Comparison of ENCODE assay signal across 7 cellular contexts in the genomic region with DNA sequence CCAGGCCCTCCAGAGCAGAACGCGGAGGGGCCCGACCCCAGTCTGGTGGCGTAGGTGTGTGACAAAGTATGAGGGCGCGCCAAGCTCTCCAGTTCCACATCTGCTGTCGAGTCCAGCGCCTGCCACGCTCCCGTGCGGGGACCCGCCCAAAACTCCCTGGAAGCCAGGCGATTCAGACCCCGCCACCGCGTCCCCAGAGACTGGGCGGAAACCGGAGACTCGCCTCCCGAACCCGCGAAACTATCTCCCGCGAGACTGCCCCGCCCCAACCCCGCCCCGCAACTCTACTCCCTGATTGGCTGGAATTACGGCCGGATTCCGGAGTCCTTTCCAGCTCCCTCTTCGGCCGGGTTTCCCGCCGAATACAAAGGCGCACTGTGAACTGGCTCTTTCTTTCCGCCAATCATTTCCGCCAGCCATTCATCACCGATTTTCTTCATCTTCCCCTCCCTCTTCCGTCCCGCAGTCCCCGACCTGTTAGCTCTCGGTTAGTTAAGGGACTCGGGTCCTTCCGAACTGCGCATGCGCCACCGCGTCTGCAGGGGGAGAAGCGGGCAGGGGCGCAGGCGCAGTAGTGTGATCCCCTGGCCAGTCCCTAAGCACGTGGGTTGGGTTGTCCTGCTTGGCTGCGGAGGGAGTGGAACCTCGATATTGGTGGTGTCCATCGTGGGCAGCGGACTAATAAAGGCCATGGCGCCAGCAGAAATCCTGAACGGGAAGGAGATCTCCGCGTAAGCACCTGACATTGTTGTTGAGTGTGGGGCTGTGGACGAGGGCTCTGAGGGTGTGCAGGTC. TPM values are rescaled to one million over a fixed set of nuclear protein-coding genes. Genes with fewer than 3 reads are reported as not detected.
DNase-seq lines count a peak whose midpoint lies in the region; ATAC-seq and TF ChIP-seq lines count a peak whose summit lies in the region.

A gene (plus strand): TSS at position 616 of the 795 bp plus-strand sequence. CDS start 75 bp downstream, at position 691.

- H3K4me3 ChIP-seq in hepatocyte: peak within 1 kb of the TSS; percentile 46

- H3K9me2 ChIP-seq in hepatocyte (replicated peaks; ENCODE audit: insufficient read depth): no peaks in the 10 kb centered on the region

- H3K9me3 ChIP-seq in hepatocyte (ENCODE audit: low read depth): no peaks in the 10 kb centered on the region

- H3K27ac ChIP-seq in hepatocyte: peak within 1 kb of the TSS; percentile 80

- H4K20me1 ChIP-seq in hepatocyte (ENCODE audit: insufficient read depth, poor library complexity, severe bottlenecking): no peaks in the 10 kb centered on the region

- DNase-seq in NCI-H2081 (lab: John Stamatoyannopoulos, UW) (peak; percentile 98 to 99), T1000 (lab: John Stamatoyannopoulos, UW) (peak; percentile 96), astrocyte of the hippocampus (ENCODE audit: low read depth, low spot score) (peak; percentile 100), hepatocyte (ENCODE audit: low spot score) (peak; percentile 100), renal cortical epithelial cell (ENCODE audit: low read depth) (peak; percentile 99)

- 1% methylated on average over 51 of the region's 61 CpGs for WGBS in hepatocyte (ENCODE audit: low lambda C conversion rate, missing lambda C conversion rate)

- H3K79me2 ChIP-seq in hepatocyte: peaks cover 32% of the 10 kb centered on the region

- no peaks in the 10 kb centered on the region for H3K36me3 ChIP-seq in hepatocyte (replicated peaks; ENCODE audit: insufficient read depth, low read depth)

- ATAC-seq in GM18508 (IDR thresholded peaks at IDR 0.05; ENCODE audit: insufficient read depth, unreplicated experiment): peak; percentile 69
- peak; percentile 62 for ATAC-seq in HG03025 (IDR thresholded peaks at IDR 0.05; ENCODE audit: low FRiP score, unreplicated experiment)

- no peaks in the 10 kb centered on the region for H3K4me1 ChIP-seq in hepatocyte (ENCODE audit: insufficient read depth)

- H3K4me2 ChIP-seq in hepatocyte: peak within 1 kb of the TSS; percentile 90

- peak within 1 kb of the TSS; percentile 63 for H2AFZ ChIP-seq in hepatocyte

- no peaks in the 10 kb centered on the region for H3K27me3 ChIP-seq in hepatocyte

- TF ChIP-seq CTCF in hepatocyte (IDR thresholded peaks at IDR 0.05; ENCODE audit: poor library complexity): no peak

RNA-seq across cellular contexts. Expression of the gene that starts here (rescaled TPM):
- total RNA-seq in hepatocyte (19.5 and 29.5 TPM in 2 replicates), renal cortical epithelial cell (79.0 and 84.5 TPM in 2 replicates)
- 24.4 and 31.9 TPM in 2 replicates for polyA plus RNA-seq in hepatocyte

Comparison
In these comparisons a context has a peak if more than half of its experiments do, and no peak if none do; other contexts are left out.
1. Peak in every context shown above with its lines: DNase-seq, ATAC-seq, H3K4me3 ChIP-seq and H3K27ac ChIP-seq.